1 cellular context compared by ENCODE assay signal in genomic region chr19:18385359-18385674, GRCh38.
TF ChIP-seq lines count a peak whose summit lies in the region.

No MANE protein-coding gene starts in this region.

TF ChIP-seq in liver, 16 proteins besides CTCF, POLR2A, EP300 and RAD21 (continued from another document):
- TF ChIP-seq REST (IDR thresholded peaks at IDR 0.05): no peak
- TF ChIP-seq GABPA (IDR thresholded peaks at IDR 0.05 in 1 of 2, conservative IDR thresholded peaks at IDR 0.05 in 1 of 2): no peak
- no peak for TF ChIP-seq HNF4G (IDR thresholded peaks at IDR 0.05)
- TF ChIP-seq YY1 (IDR thresholded peaks at IDR 0.05): no peak
